ENCODE assay signal across 1 cellular context in the genomic region with DNA sequence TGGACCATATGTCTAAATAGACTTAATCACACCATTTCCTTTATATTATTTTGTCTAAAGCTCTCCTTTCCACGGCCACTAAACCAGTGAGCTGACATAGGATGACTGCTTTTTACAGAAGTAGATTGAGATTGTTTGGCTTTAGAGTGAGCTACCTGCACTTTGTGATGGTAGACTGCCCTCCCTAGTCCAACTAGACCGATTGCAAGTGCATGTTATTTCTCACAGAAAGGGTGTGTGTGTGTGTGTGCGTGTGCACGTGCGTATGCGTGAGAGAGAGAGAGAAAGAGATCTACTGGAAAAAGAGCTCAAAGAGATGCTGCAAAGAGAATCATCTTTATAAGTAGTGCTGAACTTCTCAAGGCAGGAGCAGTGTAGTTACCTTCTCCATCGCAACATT.
TF ChIP-seq lines count a peak whose summit lies in the region.

No MANE protein-coding gene starts in this region.

TF ChIP-seq in H1, 55 proteins besides CTCF, POLR2A, EP300 and RAD21 (continued from another document):
- TF ChIP-seq CHD7 (IDR thresholded peaks at IDR 0.05; ENCODE audit: insufficient replicate concordance, low read length) (no peak), TAF1 (IDR thresholded peaks at IDR 0.05; ENCODE audit: low read depth, low read length) (no peak), HDAC6 (IDR thresholded peaks at IDR 0.05; ENCODE audit: low read depth, low read length) (no peak), ZNF274 (IDR thresholded peaks at IDR 0.05; ENCODE audit: borderline replicate concordance, extremely low read depth, low read length) (no peak), BCL11A (IDR thresholded peaks at IDR 0.05; ENCODE audit: low read depth in 2 of 2, low read length in 2 of 2) (no peak), RFX5 (IDR thresholded peaks at IDR 0.05; ENCODE audit: borderline replicate concordance, low read depth, low read length) (no peak), KDM4A (IDR thresholded peaks at IDR 0.05; ENCODE audit: low read depth, low read length, severe bottlenecking) (no peak), KDM5A (IDR thresholded peaks at IDR 0.05; ENCODE audit: low read length) (no peak), RBBP5 (IDR thresholded peaks at IDR 0.05; ENCODE audit: borderline replicate concordance, low read depth, low read length) (no peak), BACH1 (IDR thresholded peaks at IDR 0.05; ENCODE audit: low read length) (no peak), CTBP2 (IDR thresholded peaks at IDR 0.05; ENCODE audit: borderline replicate concordance, insufficient read depth, insufficient read length, low read length) (no peak), CBX5 (IDR thresholded peaks at IDR 0.05; ENCODE audit: low read depth, low read length) (no peak), TBP (IDR thresholded peaks at IDR 0.05; ENCODE audit: low read depth, low read length) (no peak), BRCA1 (IDR thresholded peaks at IDR 0.05; ENCODE audit: low read depth, low read length) (no peak), RNF2 (IDR thresholded peaks at IDR 0.05; ENCODE audit: borderline replicate concordance, low read depth, low read length, missing control alignments, poor library complexity, severe bottlenecking) (no peak), HDAC2 (IDR thresholded peaks at IDR 0.05; ENCODE audit: borderline replicate concordance in 1 of 2, low read depth in 2 of 2, low read length in 2 of 2) (no peak), TCF12 (IDR thresholded peaks at IDR 0.05; ENCODE audit: low read depth, low read length) (no peak)
- TF ChIP-seq, protein P1, sequence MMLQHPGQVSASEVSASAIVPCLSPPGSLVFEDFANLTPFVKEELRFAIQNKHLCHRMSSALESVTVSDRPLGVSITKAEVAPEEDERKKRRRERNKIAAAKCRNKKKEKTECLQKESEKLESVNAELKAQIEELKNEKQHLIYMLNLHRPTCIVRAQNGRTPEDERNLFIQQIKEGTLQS (IDR thresholded peaks at IDR 0.05; ENCODE audit: insufficient read depth, low read depth, low read length) = no peak
